Comparison of ENCODE assay signal across 13 cellular contexts in the genomic region with DNA sequence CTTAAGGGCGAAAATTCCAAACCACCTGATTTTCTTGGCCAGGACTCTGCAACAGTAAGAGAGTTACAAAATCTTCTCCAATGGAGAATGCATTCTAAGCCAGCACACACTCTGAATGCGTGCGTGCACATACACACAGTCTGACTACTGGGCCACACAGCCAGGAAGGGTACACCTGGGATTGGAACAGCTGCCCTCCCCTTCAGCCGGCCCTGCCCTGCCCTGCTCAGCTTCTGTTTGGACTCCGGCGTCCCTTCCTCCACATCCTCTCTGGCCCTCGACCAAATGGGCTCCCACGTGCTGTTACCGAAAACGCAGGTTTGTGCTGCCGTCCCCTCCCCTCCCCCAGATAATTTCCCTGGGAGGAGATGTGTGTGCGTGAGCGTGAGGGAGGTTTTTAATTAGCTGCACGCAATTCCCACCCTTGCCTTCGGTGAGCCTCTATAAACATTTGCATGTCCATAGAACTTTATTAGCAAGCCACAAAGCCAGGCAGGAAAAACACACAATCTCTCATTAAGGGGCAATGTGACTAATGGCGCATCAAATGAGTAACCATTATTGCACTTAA. TPM values are rescaled to one million over a fixed set of nuclear protein-coding genes. Genes with fewer than 3 reads are reported as not detected.
DNase-seq lines count a peak whose midpoint lies in the region; ATAC-seq and TF ChIP-seq lines count a peak whose summit lies in the region.
"Had no signal": no experiment of that assay in that cellular context is flagged by ENCODE, and none has a peak within 500 bp of the region (broad histone marks: within the 10 kb centered on the region; RNA-seq: fewer than 3 reads in every experiment).

No MANE protein-coding gene starts in this region.

- ATAC-seq in GM18868 (IDR thresholded peaks at IDR 0.05; ENCODE audit: unreplicated experiment) (no peak), HG03135 (IDR thresholded peaks at IDR 0.05; ENCODE audit: unreplicated experiment) (no peak)

- peak; percentile 38 for DNase-seq in A172 (ENCODE audit: low spot score)
- DNase-seq in NCI-H226, result peak; percentile 69
- DNase-seq in esophagus squamous epithelium (lab: John Stamatoyannopoulos, UW), result no peak
- no peak for DNase-seq in NCI-H2227 (lab: John Stamatoyannopoulos, UW; ENCODE audit: unreplicated experiment)
- no peak for DNase-seq in SIG-M5 (lab: John Stamatoyannopoulos, UW)
- DNase-seq: activated naive CD4-positive, alpha-beta T cell treated with anti-CD3 and anti-CD28 coated beads for 36 hours; cortex of kidney; DMS79; mammary epithelial cell; retina had no signal

- no peaks in the 10 kb centered on the region for H3K36me3 Mint-ChIP-seq in nephron (ENCODE audit: low read depth)

- H3K27me3 Mint-ChIP-seq in nephron (ENCODE audit: low read depth), result no peaks in the 10 kb centered on the region

- H3K27me3 ChIP-seq in esophagus squamous epithelium, result no peaks in the 10 kb centered on the region

- H3K4me3 ChIP-seq in esophagus squamous epithelium, result no peak overlapping the region

- H3K9me3 Mint-ChIP-seq in nephron, result no peaks in the 10 kb centered on the region
- H3K9me3 Mint-ChIP-seq: activated naive CD4-positive, alpha-beta T cell treated with anti-CD3 and anti-CD28 coated beads for 36 hours had no signal

- peak overlapping the region; percentile 50 to 65 (median 60) for H3K4me3 Mint-ChIP-seq in nephron
- H3K4me3 Mint-ChIP-seq: activated naive CD4-positive, alpha-beta T cell treated with anti-CD3 and anti-CD28 coated beads for 36 hours had no signal

- TF ChIP-seq CTCF in esophagus squamous epithelium (IDR thresholded peaks at IDR 0.05) (no peak), nephron (IDR thresholded peaks at IDR 0.05; ENCODE audit: unreplicated experiment in 3 of 3) (no peak)

- H3K27ac ChIP-seq in esophagus squamous epithelium, result peak overlapping the region in 3 of 4 donors; percentile 45 to 78 (median 67)

- peaks cover 39% of the 10 kb centered on the region for H3K4me1 Mint-ChIP-seq in nephron

- peak overlapping the region; percentile 80 to 86 (median 85) for H3K27ac Mint-ChIP-seq in nephron
- H3K27ac Mint-ChIP-seq: activated naive CD4-positive, alpha-beta T cell treated with anti-CD3 and anti-CD28 coated beads for 36 hours had no signal

- no peak for TF ChIP-seq POLR2A in esophagus squamous epithelium (IDR thresholded peaks at IDR 0.05)

- intact Hi-C loops in esophagus squamous epithelium (cut with DNase I), result no loop called here

- no peaks in the 10 kb centered on the region for H3K9me3 ChIP-seq in esophagus squamous epithelium

- 60 to 81% methylated on average over 8 to 15 of the region's 16 CpGs for WGBS in esophagus squamous epithelium, 2 donors

- peaks cover 14 to 42% (median 21%) of the 10 kb centered on the region in 3 donors for H3K4me1 ChIP-seq in esophagus squamous epithelium

- peaks cover 0 to 33% (median 0%) of the 10 kb centered on the region in 3 donors for H3K36me3 ChIP-seq in esophagus squamous epithelium

RNA-seq across cellular contexts. Expression of gene CCNK, which starts 43.0 kb away (rescaled TPM):
- total RNA-seq in A172 (2014; rRNA removed; shearing (Covaris generic)), result 5.0 and 7.5 TPM in 2 replicates
- 10 to 100 TPM; 13.4 to 39.9 (median 29.5) TPM for total RNA-seq in esophagus squamous epithelium

RNA-seq across cellular contexts. Expression of gene SETD3, which starts 43.5 kb away (rescaled TPM):
- total RNA-seq in A172 (2014; rRNA removed; shearing (Covaris generic)), result 35.2 and 39.0 TPM in 2 replicates
- total RNA-seq in esophagus squamous epithelium, result 10 to 100 TPM; 29.1 to 65.4 (median 36.3) TPM

Comparison
In these comparisons a context has a peak if more than half of its experiments do, and no peak if none do; other contexts are left out.
1. DNase-seq: peak in A172 (single experiment) and NCI-H226 (single experiment); none in esophagus squamous epithelium (single experiment), NCI-H2227 (single experiment) and SIG-M5 (single experiment).